8 cellular contexts compared by ENCODE assay signal in genomic region chr11:101862410-101863233, GRCh38. TPM values are rescaled to one million over a fixed set of nuclear protein-coding genes. Genes with fewer than 3 reads are reported as not detected.
DNase-seq lines count a peak whose midpoint lies in the region; ATAC-seq and TF ChIP-seq lines count a peak whose summit lies in the region.

No MANE protein-coding gene starts in this region.

- DNase-seq in COLO829 (ENCODE audit: low spot score) (peak; percentile 58), Karpas-422 (peak; percentile 72), mammary epithelial cell (peak; percentile 37), medulla oblongata (ENCODE audit: extremely low spot score) (peak; percentile 19), T-helper 1 cell (no peak)
- no peak for DNase-seq in activated CD4-positive, alpha-beta T cell treated with anti-CD3 and anti-CD28 coated beads, Interleukin-2, amount 50 U/mL, for 1 hour

- H3K9me2 ChIP-seq in Karpas-422 (replicated peaks; ENCODE audit: insufficient read depth, low read length), result no peaks in the 10 kb centered on the region; the same call in 1 of the 2 replicates

- H3K27me3 ChIP-seq in Karpas-422 (ENCODE audit: low read length) (no peaks in the 10 kb centered on the region), mammary epithelial cell (ENCODE audit: insufficient read depth, low read length) (no peaks in the 10 kb centered on the region)

- CTCF ChIA-PET in mammary epithelial cell (lab: Charles Lee; ENCODE audit: low non-redundant PET), result interaction anchor here (0.5 to 2.7 kb wide), 5 partner anchors 19 to 618 kb away, joined by 3 to 27 read pairs (median 5); no protein-coding TSS in a partner anchor

- H3K4me3 ChIP-seq in Karpas-422 (ENCODE audit: low read length) (no peak overlapping the region), mammary epithelial cell (replicated peaks in 1 of 3; ENCODE audit: insufficient read depth in 1 of 3, low read depth in 2 of 3, low read length in 3 of 3) (no peak overlapping the region)

- in situ Hi-C loops in mammary epithelial cell (cut with MboI; ENCODE audit: low sequenced_read_pairs in 2 of 2), result no loop called here

- H3K9me3 ChIP-seq in Karpas-422 (ENCODE audit: low read length) (no peaks in the 10 kb centered on the region), mammary epithelial cell (replicated peaks; ENCODE audit: insufficient read depth, low read length) (peaks cover 6% of the 10 kb centered on the region)

- H4K20me1 ChIP-seq in Karpas-422 (ENCODE audit: insufficient read depth, low read depth, low read length) (no peaks in the 10 kb centered on the region), mammary epithelial cell (ENCODE audit: insufficient read depth, low read length) (no peaks in the 10 kb centered on the region)

- H3K9ac ChIP-seq in Karpas-422 (ENCODE audit: low read length), result no peak overlapping the region
- no peak overlapping the region for H3K9ac ChIP-seq in mammary epithelial cell (ENCODE audit: insufficient read depth, low read length)

- no peaks in the 10 kb centered on the region for H3K36me3 ChIP-seq in Karpas-422 (ENCODE audit: insufficient read depth, low read length)
- no peaks in the 10 kb centered on the region for H3K36me3 ChIP-seq in mammary epithelial cell (ENCODE audit: insufficient read depth, low read length)

- H3K27ac ChIP-seq in Karpas-422 (ENCODE audit: low read length), result no peak overlapping the region
- H3K27ac ChIP-seq in mammary epithelial cell (ENCODE audit: insufficient read depth, low read depth, low read length), result peak overlapping the region; percentile 9

- no peaks in the 10 kb centered on the region for H3K79me2 ChIP-seq in Karpas-422 (ENCODE audit: low read length)
- no peaks in the 10 kb centered on the region for H3K79me2 ChIP-seq in mammary epithelial cell (ENCODE audit: insufficient read depth, low read length)

- H2AFZ ChIP-seq in Karpas-422 (ENCODE audit: low read length) (no peak overlapping the region), mammary epithelial cell (ENCODE audit: low read depth, low read length) (peak overlapping the region; percentile 13)

- peak; percentile 52 to 58 for TF ChIP-seq CTCF in mammary epithelial cell (conservative IDR thresholded peaks at IDR 0.05 in 1 of 2, IDR thresholded peaks at IDR 0.05 in 1 of 2; ENCODE audit: extremely low read depth in 1 of 2, insufficient read depth in 1 of 2, low read depth in 1 of 2, low read length in 2 of 2)

- H3K4me1 ChIP-seq in Karpas-422 (ENCODE audit: low read length) (no peaks in the 10 kb centered on the region), mammary epithelial cell (ENCODE audit: insufficient read depth, low read length) (peaks cover 29% of the 10 kb centered on the region)

- WGBS in mammary epithelial cell (ENCODE audit: low coverage, missing lambda C conversion rate), result 83% methylated on average over 5 of the region's 5 CpGs

- BruUV-seq in mammary epithelial cell (replicated peaks; lab: Mats Ljungman, UMichigan), result no TSS peak

- H3K4me2 ChIP-seq in Karpas-422 (ENCODE audit: low read depth, low read length, poor library complexity, severe bottlenecking) (no peak overlapping the region), mammary epithelial cell (ENCODE audit: insufficient read depth, low read depth, low read length) (no peak overlapping the region)

- dilution Hi-C loops in mammary epithelial cell (cut with HindIII; ENCODE audit: low sequenced_read_pairs), result loop anchor here (5.0 kb wide), 1 partner anchor 145 kb away; no protein-coding TSS in a partner anchor

- ATAC-seq in GM19395 (IDR thresholded peaks at IDR 0.05; ENCODE audit: unreplicated experiment), result no peak
- no peak for ATAC-seq in GM21576 (IDR thresholded peaks at IDR 0.05; ENCODE audit: unreplicated experiment)

- intact Hi-C loops in mammary epithelial cell (cut with micrococcal nuclease), result loop anchor here (5.0 kb wide), 2 partner anchors 55 to 635 kb away; partner anchors contain the start of genes ANGPTL5 and CEP126

RNA-seq across cellular contexts. Expression of gene CEP126, which starts 52.2 kb away (rescaled TPM):
- 2.4 and 4.8 TPM in 2 replicates for total RNA-seq in Karpas-422 (2014; rRNA removed; shearing (Covaris generic); ENCODE audit: low replicate concordance)
- total RNA-seq in mammary epithelial cell, result 1 to 10 TPM; 2.2 to 2.8 TPM
- 0.76 TPM for polyA plus RNA-seq in mammary epithelial cell
- polyA minus RNA-seq in mammary epithelial cell, result 1.1 TPM

RNA-seq across cellular contexts. Expression of gene ANGPTL5, which starts 53.7 kb away (rescaled TPM):
- total RNA-seq in Karpas-422 (2014; rRNA removed; shearing (Covaris generic); ENCODE audit: low replicate concordance), result not detected in 2 replicates
- total RNA-seq in mammary epithelial cell, result not detected
- not detected for polyA plus RNA-seq in mammary epithelial cell
- polyA minus RNA-seq in mammary epithelial cell, result not detected

Comparison
In these comparisons a context has a peak if more than half of its experiments do, and no peak if none do; other contexts are left out.
1. DNase-seq: peak in COLO829 (single experiment), Karpas-422 (single experiment), mammary epithelial cell (single experiment) and medulla oblongata (single experiment); none in T-helper 1 cell (0 of 5) and activated CD4-positive, alpha-beta T cell treated with anti-CD3 and anti-CD28 coated beads, Interleukin-2, amount 50 U/mL, for 1 hour (single experiment).